ENCODE assay signal across 8 cellular contexts in genomic region chr5:50667653-50668403, GRCh38. TPM values are rescaled to one million over a fixed set of nuclear protein-coding genes. Genes with fewer than 3 reads are reported as not detected.
A peak's percentile ranks its signal among the peaks of the same experiment; 100 is the strongest.
DNase-seq lines count a peak whose midpoint lies in the region; ATAC-seq and TF ChIP-seq lines count a peak whose summit lies in the region.

No MANE protein-coding gene starts in this region.

- H3K27ac Mint-ChIP-seq in activated CD4-positive, alpha-beta T cell treated with anti-CD3 and anti-CD28 coated beads for 36 hours, result peak overlapping the region; percentile 99

- CTCF ChIA-PET in activated CD4-positive, alpha-beta T cell treated with anti-CD3 and anti-CD28 coated beads for 36 hours (lab: Charles Lee), result interaction anchor here (0.9 kb wide), 1 partner anchor 81 kb away, joined by 3 read pairs; no protein-coding TSS in a partner anchor

- POLR2A ChIA-PET in activated CD4-positive, alpha-beta T cell treated with anti-CD3 and anti-CD28 coated beads for 36 hours (lab: Charles Lee), result interaction anchor here (0.6 to 1.2 kb wide), 4 partner anchors 39 to 227 kb away, joined by 3 to 6 read pairs (median 4); partner anchors contain the start of gene EMB

- no peaks in the 10 kb centered on the region for H3K9me3 Mint-ChIP-seq in activated CD4-positive, alpha-beta T cell treated with anti-CD3 and anti-CD28 coated beads for 36 hours (ENCODE audit: low read depth)

- peak overlapping the region; percentile 98 for H3K4me3 ChIP-seq in coronary artery
- peak overlapping the region; percentile 83 for H3K4me3 ChIP-seq in lower lobe of right lung

- H3K36me3 ChIP-seq in lower lobe of right lung, result no peaks in the 10 kb centered on the region

- peak overlapping the region; percentile 91 to 95 for H3K27ac ChIP-seq in coronary artery
- peak overlapping the region; percentile 97 for H3K27ac ChIP-seq in lower lobe of right lung

- H3K4me1 Mint-ChIP-seq in activated CD4-positive, alpha-beta T cell treated with anti-CD3 and anti-CD28 coated beads for 36 hours, result peaks cover 40% of the 10 kb centered on the region

- H3K27me3 ChIP-seq in lower lobe of right lung (ENCODE audit: low read depth), result no peaks in the 10 kb centered on the region

- ATAC-seq in GM18499 (IDR thresholded peaks at IDR 0.05; ENCODE audit: insufficient read depth, unreplicated experiment) (peak; percentile 72), HG02571 (IDR thresholded peaks at IDR 0.05; ENCODE audit: unreplicated experiment) (peak; percentile 83), lower lobe of right lung (peak; percentile 88 to 92)
- ATAC-seq in activated CD4-positive, alpha-beta T cell treated with anti-CD3 and anti-CD28 coated beads for 36 hours, result peak; percentile 70

- H3K36me3 Mint-ChIP-seq in activated CD4-positive, alpha-beta T cell treated with anti-CD3 and anti-CD28 coated beads for 36 hours (ENCODE audit: low read depth), result peaks cover 5% of the 10 kb centered on the region

- no peaks in the 10 kb centered on the region for H3K9me3 ChIP-seq in lower lobe of right lung

- intact Hi-C loops in activated CD4-positive, alpha-beta T cell treated with anti-CD3 and anti-CD28 coated beads for 36 hours (cut with DNase I, micrococcal nuclease), result loop anchor here (1.0 to 5.0 kb wide), 7 partner anchors 43 to 227 kb away; partner anchors contain the start of gene EMB (in 2 of the 2)
- intact Hi-C loops in lower lobe of right lung (cut with DNase I), result no loop called here

- peaks cover 52% of the 10 kb centered on the region for H3K4me1 ChIP-seq in lower lobe of right lung

- H3K27me3 Mint-ChIP-seq in activated CD4-positive, alpha-beta T cell treated with anti-CD3 and anti-CD28 coated beads for 36 hours, result no peaks in the 10 kb centered on the region

- no peak for TF ChIP-seq CTCF in coronary artery (IDR thresholded peaks at IDR 0.05)
- no peak for TF ChIP-seq CTCF in lower lobe of right lung (IDR thresholded peaks at IDR 0.05)

- in situ Hi-C loops in G401 (cut with HindIII; ENCODE audit: low sequenced_read_pairs), result no loop called here

- H3K4me3 Mint-ChIP-seq in activated CD4-positive, alpha-beta T cell treated with anti-CD3 and anti-CD28 coated beads for 36 hours, result peak overlapping the region; percentile 85

- DNase-seq in NCI-H1048 (lab: John Stamatoyannopoulos, UW) (peak; percentile 47), coronary artery (ENCODE audit: low spot score) (peak; percentile 79), lower lobe of right lung (peak; percentile 86), G401 (ENCODE audit: low spot score) (no peak)
- peak; percentile 92 for DNase-seq in activated CD4-positive, alpha-beta T cell treated with anti-CD3 and anti-CD28 coated beads for 36 hours
- DNase-seq in stimulated activated CD8-positive, alpha-beta memory T cell treated with anti-CD3 and anti-CD28 coated beads, Interleukin-12 subunit alpha, Interleukin-12 subunit beta, amount 100 ng/mL, for 24 hours (ENCODE audit: extremely low read depth), result peak; percentile 68

RNA-seq across cellular contexts. Expression of gene PARP8, which starts 1.4 kb away (rescaled TPM):
- 10 to 100 TPM; 31.7 to 38.8 TPM for total RNA-seq in activated CD4-positive, alpha-beta T cell treated with anti-CD3 and anti-CD28 coated beads for 36 hours
- 54.6 TPM for total RNA-seq in lower lobe of right lung
- not detected in 2 replicates for total RNA-seq in G401 (2014; rRNA removed; shearing (Covaris generic))

Comparison
In these comparisons a context has a peak if more than half of its experiments do, and no peak if none do; other contexts are left out.
1. RNA of gene PARP8, which starts 1.4 kb away (total RNA-seq): 54.6 TPM in lower lobe of right lung (single experiment) and 31.7 to 38.8 TPM in activated CD4-positive, alpha-beta T cell treated with anti-CD3 and anti-CD28 coated beads for 36 hours; not detected in G401; every median in the first group is over 10 times any median in the second.
2. Peak in every context shown above with its lines, with median percentiles within 50 percentile points of each other: ATAC-seq.